Comparison of ENCODE assay signal across 9 cellular contexts in the genomic region with DNA sequence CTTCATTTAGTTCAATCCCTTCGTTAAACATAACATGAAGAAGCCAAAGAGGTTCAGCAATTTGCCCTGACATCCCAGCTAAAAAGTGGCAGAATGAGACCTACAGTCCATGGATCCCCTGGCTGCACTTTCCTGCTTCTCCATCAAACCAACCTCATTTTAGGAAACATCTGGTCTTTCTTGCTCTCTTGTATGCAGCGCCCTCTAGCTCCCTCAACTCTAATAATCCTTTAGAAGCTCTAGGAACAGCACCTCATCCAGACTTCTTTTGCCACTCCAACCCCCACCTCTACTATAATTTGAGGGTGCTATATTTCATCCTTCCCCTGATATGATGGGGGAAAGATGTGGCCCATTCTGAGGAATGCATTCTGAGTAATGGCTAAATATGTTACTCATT. TPM values are rescaled to one million over a fixed set of nuclear protein-coding genes. Genes with fewer than 3 reads are reported as not detected.
A peak's percentile ranks its signal among the peaks of the same experiment; 100 is the strongest.
DNase-seq lines count a peak whose midpoint lies in the region; ATAC-seq and TF ChIP-seq lines count a peak whose summit lies in the region.
"Had no signal": no experiment of that assay in that cellular context is flagged by ENCODE, and none has a peak within 500 bp of the region (broad histone marks: within the 10 kb centered on the region; RNA-seq: fewer than 3 reads in every experiment).

No MANE protein-coding gene starts in this region.

- no peaks in the 10 kb centered on the region for H3K27me3 Mint-ChIP-seq in activated naive CD4-positive, alpha-beta T cell treated with anti-CD3 and anti-CD28 coated beads, Interleukin-2, amount 50 U/mL, for 24 hours
- H3K27me3 Mint-ChIP-seq: central memory CD8-positive, alpha-beta T cell had no signal

- peaks cover 14% of the 10 kb centered on the region for H3K4me1 Mint-ChIP-seq in activated naive CD4-positive, alpha-beta T cell treated with anti-CD3 and anti-CD28 coated beads, Interleukin-2, amount 50 U/mL, for 24 hours

- TF ChIP-seq CTCF in fibroblast of villous mesenchyme (IDR thresholded peaks at IDR 0.05; ENCODE audit: insufficient read depth, low read depth, low read length) (peak; percentile 75), retinal pigment epithelial cell (conservative IDR thresholded peaks at IDR 0.05; ENCODE audit: low read depth, low read length) (peak; percentile 63)

- H3K4me3 ChIP-seq in fibroblast of villous mesenchyme (ENCODE audit: low read depth, low read length) (no peak overlapping the region), retinal pigment epithelial cell (ENCODE audit: low read length) (no peak overlapping the region)

- no peak overlapping the region for H3K4me3 Mint-ChIP-seq in activated naive CD4-positive, alpha-beta T cell treated with anti-CD3 and anti-CD28 coated beads, Interleukin-2, amount 50 U/mL, for 24 hours
- H3K4me3 Mint-ChIP-seq: central memory CD8-positive, alpha-beta T cell had no signal

- no peaks in the 10 kb centered on the region for H3K9me3 Mint-ChIP-seq in activated naive CD4-positive, alpha-beta T cell treated with anti-CD3 and anti-CD28 coated beads, Interleukin-2, amount 50 U/mL, for 24 hours
- H3K9me3 Mint-ChIP-seq: central memory CD8-positive, alpha-beta T cell had no signal

- no peak for DNase-seq in activated naive CD4-positive, alpha-beta T cell treated with Interleukin-2 at 50 U/mL for 16 hours
- DNase-seq in fibroblast of villous mesenchyme (ENCODE audit: low read depth) (peak; percentile 73), retinal pigment epithelial cell (ENCODE audit: low read depth) (no peak)

- H3K36me3 Mint-ChIP-seq in activated naive CD4-positive, alpha-beta T cell treated with anti-CD3 and anti-CD28 coated beads, Interleukin-2, amount 50 U/mL, for 24 hours: peaks cover 2% of the 10 kb centered on the region

- ATAC-seq in HG03460 (IDR thresholded peaks at IDR 0.05; ENCODE audit: unreplicated experiment) (peak; percentile 49), SK-N-SH treated with all-trans-retinoic acid at 6 μM for 48 hours (peak; percentile 52), GM21423 (IDR thresholded peaks at IDR 0.05; ENCODE audit: unreplicated experiment) (no peak), HG03280 (IDR thresholded peaks at IDR 0.05; ENCODE audit: unreplicated experiment) (no peak)

- peak overlapping the region; percentile 60 for H3K27ac Mint-ChIP-seq in activated naive CD4-positive, alpha-beta T cell treated with anti-CD3 and anti-CD28 coated beads, Interleukin-2, amount 50 U/mL, for 24 hours

TF ChIP-seq in SK-N-SH treated with all-trans-retinoic acid at 6 μM for 48 hours, 23 proteins besides CTCF, POLR2A, EP300 and RAD21:
- TF ChIP-seq, protein P1, sequence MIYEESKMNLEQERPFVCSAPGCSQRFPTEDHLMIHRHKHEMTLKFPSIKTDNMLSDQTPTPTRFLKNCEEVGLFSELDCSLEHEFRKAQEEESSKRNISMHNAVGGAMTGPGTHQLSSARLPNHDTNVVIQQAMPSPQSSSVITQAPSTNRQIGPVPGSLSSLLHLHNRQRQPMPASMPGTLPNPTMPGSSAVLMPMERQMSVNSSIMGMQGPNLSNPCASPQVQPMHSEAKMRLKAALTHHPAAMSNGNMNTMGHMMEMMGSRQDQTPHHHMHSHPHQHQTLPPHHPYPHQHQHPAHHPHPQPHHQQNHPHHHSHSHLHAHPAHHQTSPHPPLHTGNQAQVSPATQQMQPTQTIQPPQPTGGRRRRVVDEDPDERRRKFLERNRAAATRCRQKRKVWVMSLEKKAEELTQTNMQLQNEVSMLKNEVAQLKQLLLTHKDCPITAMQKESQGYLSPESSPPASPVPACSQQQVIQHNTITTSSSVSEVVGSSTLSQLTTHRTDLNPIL (CRISPR knock-in tag; IDR thresholded peaks at IDR 0.05; ENCODE audit: low read depth): no peak
- TF ChIP-seq ZFP3 (CRISPR knock-in tag; IDR thresholded peaks at IDR 0.05) (no peak), ZC3H10 (CRISPR knock-in tag; IDR thresholded peaks at IDR 0.05) (no peak), CSRNP3 (CRISPR knock-in tag; IDR thresholded peaks at IDR 0.05) (no peak), POU6F1 (CRISPR knock-in tag; IDR thresholded peaks at IDR 0.05; ENCODE audit: borderline replicate concordance, low read depth) (no peak), ISL1 (CRISPR knock-in tag; IDR thresholded peaks at IDR 0.05) (no peak), ESRRG (CRISPR knock-in tag; IDR thresholded peaks at IDR 0.05) (no peak), ARNTL (CRISPR knock-in tag; IDR thresholded peaks at IDR 0.05; ENCODE audit: borderline replicate concordance, low read depth) (no peak)

RNA-seq across cellular contexts. Expression of gene CNTF, which starts 7.4 kb away (rescaled TPM):
- 2.2 and 2.9 TPM in 2 replicates for total RNA-seq in fibroblast of villous mesenchyme

RNA-seq across cellular contexts. Expression of gene ZFP91, which starts 51.0 kb away (rescaled TPM):
- 54.4 and 68.7 TPM in 2 replicates for total RNA-seq in fibroblast of villous mesenchyme

RNA-seq across cellular contexts. Expression of gene LPXN, which starts 54.2 kb away (rescaled TPM):
- 3.5 and 13.9 TPM in 2 replicates for total RNA-seq in fibroblast of villous mesenchyme

Comparison
In these comparisons a context has a peak if more than half of its experiments do, and no peak if none do; other contexts are left out.
1. ATAC-seq: peak in HG03460 (single experiment) and SK-N-SH treated with all-trans-retinoic acid at 6 μM for 48 hours (single experiment); none in GM21423 (single experiment) and HG03280 (single experiment).